In genomic region chr15:85533949-85534543, GRCh38 we compare ENCODE assay signal across 9 cellular contexts.
DNase-seq lines count a peak whose midpoint lies in the region; ATAC-seq, FAIRE-seq and TF ChIP-seq lines count a peak whose summit lies in the region.
"Had no signal": no experiment of that assay in that cellular context is flagged by ENCODE, and none has a peak within 500 bp of the region (broad histone marks: within the 10 kb centered on the region; RNA-seq: fewer than 3 reads in every experiment).

No MANE protein-coding gene starts in this region.

- H3K36me3 Mint-ChIP-seq in CD8-positive, alpha-beta T cell = peaks cover 57% of the 10 kb centered on the region
- H3K36me3 Mint-ChIP-seq in Calu3 (ENCODE audit: insufficient read depth, unreplicated experiment) = peaks cover 26% of the 10 kb centered on the region

- no peak for TF ChIP-seq EP300 in GM12878 (IDR thresholded peaks at IDR 0.05; ENCODE audit: borderline replicate concordance in 1 of 2, control insufficient read depth in 1 of 2, low read depth in 2 of 2, low read length in 2 of 2)
- TF ChIP-seq EP300 in ovary (IDR thresholded peaks at IDR 0.05) = no peak

- TF ChIP-seq POLR2A in GM12878 (IDR thresholded peaks at IDR 0.05; ENCODE audit: low read depth, low read length) = no peak
- TF ChIP-seq POLR2A in ovary (IDR thresholded peaks at IDR 0.05) = no peak

- H3K4me2 ChIP-seq in GM12878 (ENCODE audit: control insufficient read depth, insufficient read depth) = peak overlapping the region; percentile 52

- H3K4me1 Mint-ChIP-seq in CD8-positive, alpha-beta T cell (ENCODE audit: low read depth) = peaks cover 44% of the 10 kb centered on the region
- peaks cover 37% of the 10 kb centered on the region for H3K4me1 Mint-ChIP-seq in Calu3 (ENCODE audit: low read depth, unreplicated experiment)
- H3K4me1 Mint-ChIP-seq: neural crest cell had no signal

- H3K4me3 ChIP-seq in CD8-positive, alpha-beta T cell (ENCODE audit: low read depth, low read length) = no peak overlapping the region
- H3K4me3 ChIP-seq in GM12878 (no peak overlapping the region), ovary (no peak overlapping the region), brain microvascular endothelial cell (ENCODE audit: low read depth, low read length) (no peak overlapping the region)

- H3K36me3 ChIP-seq in CD8-positive, alpha-beta T cell (ENCODE audit: insufficient read depth, low read length) = peaks cover 3% of the 10 kb centered on the region
- peaks cover 0 to 10% of the 10 kb centered on the region in 2 experiments; a peak in 3 of 4 replicates for H3K36me3 ChIP-seq in GM12878 (ENCODE audit: control insufficient read depth in 2 of 2, insufficient read depth in 2 of 2, low read length in 1 of 2)
- H3K36me3 ChIP-seq in ovary = no peaks in the 10 kb centered on the region
- H3K36me3 ChIP-seq in brain microvascular endothelial cell (replicated peaks) = peaks cover 6% of the 10 kb centered on the region

- BruUV-seq in GM12878 (replicated peaks; lab: Mats Ljungman, UMichigan) = no TSS peak
- BruUV-seq in Calu3 (replicated peaks; lab: Mats Ljungman, UMichigan) = no TSS peak

- peaks cover 3% of the 10 kb centered on the region; the same call in 1 of the 2 replicates for H4K20me1 ChIP-seq in GM12878 (ENCODE audit: control insufficient read depth, insufficient read depth)

- H2AFZ ChIP-seq in GM12878 (ENCODE audit: control insufficient read depth, low read depth, low read length) = no peak overlapping the region

- H3K9me3 ChIP-seq in CD8-positive, alpha-beta T cell (ENCODE audit: low read length) = no peaks in the 10 kb centered on the region
- no peaks in the 10 kb centered on the region for H3K9me3 ChIP-seq in GM12878 (replicated peaks; ENCODE audit: control insufficient read depth, insufficient read depth, low read length)
- no peaks in the 10 kb centered on the region for H3K9me3 ChIP-seq in ovary

- TF ChIP-seq CTCF in CD8-positive, alpha-beta T cell (IDR thresholded peaks at IDR 0.05) = no peak
- TF ChIP-seq CTCF in GM12878 (IDR thresholded peaks at IDR 0.05 in 2 of 3, conservative IDR thresholded peaks at IDR 0.05 in 1 of 3; ENCODE audit: control insufficient read depth in 2 of 3, extremely low read depth in 1 of 3, insufficient read depth in 1 of 3, low read depth in 3 of 3, low read length in 3 of 3) (no peak), ovary (IDR thresholded peaks at IDR 0.05) (no peak), brain microvascular endothelial cell (IDR thresholded peaks at IDR 0.05; ENCODE audit: low read depth, low read length, missing control alignments) (no peak), Calu3 (IDR thresholded peaks at IDR 0.05; ENCODE audit: unreplicated experiment) (no peak)

- 10% methylated on average over 5 of the region's 5 CpGs for WGBS in GM12878 (ENCODE audit: insufficient coverage, insufficient replicate concordance, low lambda C conversion rate, missing lambda C conversion rate)
- WGBS in ovary, 3 donors = 93 to 97% (median 96%) methylated on average over 5 of the region's 5 CpGs

- peak overlapping the region; percentile 19 for H3K4me3 Mint-ChIP-seq in CD8-positive, alpha-beta T cell
- H3K4me3 Mint-ChIP-seq in Calu3 (ENCODE audit: low read depth, unreplicated experiment) = no peak overlapping the region
- H3K4me3 Mint-ChIP-seq: neural crest cell had no signal

- no peak for TF ChIP-seq RAD21 in GM12878 (IDR thresholded peaks at IDR 0.05; ENCODE audit: insufficient read depth, low read depth, low read length)

- H3K9me3 Mint-ChIP-seq in CD8-positive, alpha-beta T cell = no peaks in the 10 kb centered on the region
- H3K9me3 Mint-ChIP-seq in Calu3 (ENCODE audit: low read depth, unreplicated experiment) = no peaks in the 10 kb centered on the region
- H3K9me3 Mint-ChIP-seq: neural crest cell had no signal

- no peaks in the 10 kb centered on the region for H3K27me3 Mint-ChIP-seq in CD8-positive, alpha-beta T cell (ENCODE audit: low read depth)
- H3K27me3 Mint-ChIP-seq in Calu3 (ENCODE audit: unreplicated experiment) = no peaks in the 10 kb centered on the region

- RAD21 ChIA-PET in GM12878 (lab: Charles Lee; ENCODE audit: unreplicated experiment) = interaction anchor here (1.0 to 1.8 kb wide), 4 partner anchors 22 to 61 kb away, joined by 3 to 4 read pairs (median 4); no protein-coding TSS in a partner anchor

- H3K4me1 ChIP-seq in CD8-positive, alpha-beta T cell (ENCODE audit: insufficient read depth, low read length) = peaks cover 24% of the 10 kb centered on the region
- H3K4me1 ChIP-seq in GM12878 (ENCODE audit: control insufficient read depth, insufficient read depth, low read length) = peaks cover 23% of the 10 kb centered on the region
- H3K4me1 ChIP-seq in ovary (ENCODE audit: insufficient read depth) = no peaks in the 10 kb centered on the region

- in situ Hi-C loops in GM12878 (cut with MboI) = no loop called here
- in situ Hi-C loops in brain microvascular endothelial cell (cut with HindIII; ENCODE audit: low pct_ligation_motif_present, low sequenced_read_pairs) = no loop called here

- H3K27me3 ChIP-seq in CD8-positive, alpha-beta T cell (ENCODE audit: insufficient read depth, low read length) = no peaks in the 10 kb centered on the region
- H3K27me3 ChIP-seq in GM12878 (replicated peaks in 1 of 2; ENCODE audit: control insufficient read depth in 2 of 2, insufficient read depth in 2 of 2, low read length in 1 of 2) = no peaks in the 10 kb centered on the region
- H3K27me3 ChIP-seq in ovary = no peaks in the 10 kb centered on the region
- no peaks in the 10 kb centered on the region for H3K27me3 ChIP-seq in brain microvascular endothelial cell (replicated peaks)

- POLR2A ChIA-PET in CD8-positive, alpha-beta T cell (lab: Charles Lee) = no interaction called here
- POLR2A ChIA-PET in GM12878 (lab: Charles Lee) = interaction anchor here (0.6 to 1.6 kb wide), 3 partner anchors 8 to 320 kb away, joined by 3 to 6 read pairs (median 5); no protein-coding TSS in a partner anchor

- H3K27ac ChIP-seq in CD8-positive, alpha-beta T cell (ENCODE audit: low read depth, low read length) = no peak overlapping the region
- H3K27ac ChIP-seq in GM12878 (ENCODE audit: control insufficient read depth, insufficient read depth) (no peak overlapping the region), ovary (no peak overlapping the region), brain microvascular endothelial cell (no peak overlapping the region)

- intact Hi-C loops in CD8-positive, alpha-beta T cell (cut with DNase I, micrococcal nuclease) = no loop called here
- intact Hi-C loops in GM12878 (cut with micrococcal nuclease; ENCODE audit: unreplicated experiment) (no loop called here), ovary (cut with DNase I) (no loop called here), Calu3 (cut with micrococcal nuclease; ENCODE audit: unreplicated experiment) (no loop called here)

- CTCF ChIA-PET in CD8-positive, alpha-beta T cell (lab: Charles Lee) = no interaction called here
- CTCF ChIA-PET in GM12878 (lab: Yijun Ruan, JAX) (interaction anchor here (1.1 to 2.4 kb wide), 4 partner anchors 11 to 45 kb away, joined by 3 to 11 read pairs (median 4); no protein-coding TSS in a partner anchor), Calu3 (lab: Charles Lee) (interaction anchor here (0.6 to 1.1 kb wide), 2 partner anchors 31 to 153 kb away, joined by 3 read pairs; partner anchors contain the start of gene AKAP13)

- peak in 1 of 7 experiments; percentile 17 for DNase-seq in CD8-positive, alpha-beta T cell
- DNase-seq in GM12878 (ENCODE audit: low read depth, low spot score) (no peak), ovary (no peak), brain microvascular endothelial cell (no peak), Calu3 (no peak)
- no peak for DNase-seq in stimulated activated CD4-positive, alpha-beta T cell treated with anti-CD3 and anti-CD28 coated beads, Interleukin-1b, Interleukin-23, amount 100 ng/mL, for 48 hours

- H3K79me2 ChIP-seq in GM12878 (ENCODE audit: control insufficient read depth, insufficient read depth, low read length) = no peaks in the 10 kb centered on the region; the same call in 1 of the 2 replicates

- ATAC-seq in CD8-positive, alpha-beta T cell = peak; percentile 87
- ATAC-seq in GM19452 (IDR thresholded peaks at IDR 0.05; ENCODE audit: unreplicated experiment) (peak; percentile 91), HG03457 (IDR thresholded peaks at IDR 0.05; ENCODE audit: unreplicated experiment) (peak; percentile 88), GM12878 (peak; percentile 90)

- FAIRE-seq in GM12878 (lab: Jason Lieb, UNC) = peak; percentile 96

- H3K9ac ChIP-seq in GM12878 (ENCODE audit: control insufficient read depth, insufficient read depth, low read length) = no peak overlapping the region

- peak overlapping the region; percentile 78 for H3K27ac Mint-ChIP-seq in CD8-positive, alpha-beta T cell
- no peak overlapping the region for H3K27ac Mint-ChIP-seq in Calu3 (ENCODE audit: unreplicated experiment)

- SMC1A ChIA-PET in GM12878 (lab: Charles Lee; ENCODE audit: uncharacterized antibody, unreplicated experiment) = interaction anchor here (0.6 to 3.3 kb wide), 5 partner anchors 8 to 44 kb away, joined by 3 to 13 read pairs (median 5); no protein-coding TSS in a partner anchor

TF ChIP-seq in GM12878, 131 proteins besides CTCF, POLR2A, EP300 and RAD21 (continues in another document):
- TF ChIP-seq KLF5 (IDR thresholded peaks at IDR 0.05; ENCODE audit: partially characterized antibody) (no peak), ETV6 (conservative IDR thresholded peaks at IDR 0.05 in 1 of 2, IDR thresholded peaks at IDR 0.05 in 1 of 2; ENCODE audit: borderline replicate concordance in 1 of 2, low read depth in 1 of 2) (peak in 1 of 2 experiments; percentile 17; a peak in 1 of 4 replicates), SUZ12 (IDR thresholded peaks at IDR 0.05; ENCODE audit: unreplicated experiment) (no peak), TCF7 (IDR thresholded peaks at IDR 0.05; ENCODE audit: borderline replicate concordance) (0 out of 2 replicates have a peak, but pooled peaks have one; percentile 19), RUNX3 (IDR thresholded peaks at IDR 0.05; ENCODE audit: low read length) (peak; percentile 84), NFXL1 (IDR thresholded peaks at IDR 0.05; ENCODE audit: borderline replicate concordance) (no peak), NBN (IDR thresholded peaks at IDR 0.05) (0 out of 2 replicates have a peak, but pooled peaks have one; percentile 47), PKNOX1 (IDR thresholded peaks at IDR 0.05) (peak; percentile 89), POLR2AphosphoS5 (IDR thresholded peaks at IDR 0.05; ENCODE audit: low read length) (no peak), ZNF274 (IDR thresholded peaks at IDR 0.05; ENCODE audit: insufficient read depth, insufficient read length) (no peak), RAD51 (IDR thresholded peaks at IDR 0.05) (no peak)
